ENCODE assay signal across 3 cellular contexts in the genomic region with DNA sequence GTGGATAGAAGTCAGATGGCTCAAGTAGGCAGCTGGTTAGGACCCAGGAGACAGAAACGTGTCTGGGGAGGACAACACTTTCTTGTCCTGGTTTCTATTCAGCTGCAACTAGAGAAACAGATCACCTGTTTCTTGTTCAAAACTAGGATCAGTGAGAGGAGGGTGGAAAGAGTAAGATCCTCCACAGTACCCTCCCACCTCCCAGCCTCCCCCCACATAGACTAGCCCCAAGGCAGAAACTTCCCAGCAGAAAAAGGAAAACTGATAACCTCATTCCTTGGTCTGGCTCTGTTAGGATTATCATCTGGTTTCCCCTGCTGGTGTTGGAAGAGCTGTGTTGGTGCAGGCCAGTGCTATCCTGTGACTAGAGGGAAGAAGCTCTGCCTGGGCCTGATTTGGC. TPM values are rescaled to one million over a fixed set of nuclear protein-coding genes. Genes with fewer than 3 reads are reported as not detected.
"Had no signal": no experiment of that assay in that cellular context is flagged by ENCODE, and none has a peak within 500 bp of the region (broad histone marks: within the 10 kb centered on the region; RNA-seq: fewer than 3 reads in every experiment).

No MANE protein-coding gene starts in this region.

RNA-seq across cellular contexts. Expression of a gene that starts 50.2 kb away (rescaled TPM):
- total RNA-seq: occipital lobe, osteocyte, pulmonary artery endothelial cell had no signal
